ENCODE assay signal across 8 cellular contexts in the genomic region with DNA sequence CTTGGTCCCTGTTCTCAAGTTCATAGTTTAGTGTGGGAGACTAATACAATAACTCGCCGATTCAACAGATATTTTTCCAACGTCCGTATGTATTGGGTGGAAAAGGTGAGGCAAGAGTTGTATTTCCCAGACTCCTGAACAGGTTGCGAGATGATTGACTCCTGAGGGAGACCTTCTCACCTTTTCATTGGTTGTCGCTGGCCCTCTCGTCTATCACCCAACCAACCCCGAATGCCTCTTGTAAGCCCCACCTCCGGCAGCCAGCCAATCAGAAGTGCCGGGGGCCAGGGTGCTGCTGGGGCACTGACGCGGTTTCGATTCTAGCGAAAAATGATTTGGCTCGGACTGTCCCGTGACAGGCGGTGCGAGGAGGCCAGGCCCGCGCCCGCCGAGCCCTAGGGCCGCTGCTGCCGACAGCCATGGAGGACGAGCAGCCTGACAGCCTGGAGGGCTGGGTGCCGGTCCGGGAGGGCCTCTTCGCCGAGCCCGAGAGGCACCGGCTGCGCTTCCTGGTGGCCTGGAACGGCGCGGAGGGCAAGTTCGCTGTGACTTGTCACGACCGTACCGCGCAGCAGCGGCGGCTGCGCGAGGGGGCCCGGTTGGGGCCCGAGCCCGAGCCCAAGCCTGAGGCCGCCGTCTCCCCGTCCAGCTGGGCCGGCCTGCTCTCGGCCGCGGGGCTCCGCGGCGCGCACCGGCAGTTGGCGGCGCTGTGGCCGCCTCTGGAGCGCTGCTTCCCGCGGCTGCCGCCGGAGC. TPM values are rescaled to one million over a fixed set of nuclear protein-coding genes. Genes with fewer than 3 reads are reported as not detected.
DNase-seq lines count a peak whose midpoint lies in the region; ATAC-seq and TF ChIP-seq lines count a peak whose summit lies in the region.

A gene with protein sequence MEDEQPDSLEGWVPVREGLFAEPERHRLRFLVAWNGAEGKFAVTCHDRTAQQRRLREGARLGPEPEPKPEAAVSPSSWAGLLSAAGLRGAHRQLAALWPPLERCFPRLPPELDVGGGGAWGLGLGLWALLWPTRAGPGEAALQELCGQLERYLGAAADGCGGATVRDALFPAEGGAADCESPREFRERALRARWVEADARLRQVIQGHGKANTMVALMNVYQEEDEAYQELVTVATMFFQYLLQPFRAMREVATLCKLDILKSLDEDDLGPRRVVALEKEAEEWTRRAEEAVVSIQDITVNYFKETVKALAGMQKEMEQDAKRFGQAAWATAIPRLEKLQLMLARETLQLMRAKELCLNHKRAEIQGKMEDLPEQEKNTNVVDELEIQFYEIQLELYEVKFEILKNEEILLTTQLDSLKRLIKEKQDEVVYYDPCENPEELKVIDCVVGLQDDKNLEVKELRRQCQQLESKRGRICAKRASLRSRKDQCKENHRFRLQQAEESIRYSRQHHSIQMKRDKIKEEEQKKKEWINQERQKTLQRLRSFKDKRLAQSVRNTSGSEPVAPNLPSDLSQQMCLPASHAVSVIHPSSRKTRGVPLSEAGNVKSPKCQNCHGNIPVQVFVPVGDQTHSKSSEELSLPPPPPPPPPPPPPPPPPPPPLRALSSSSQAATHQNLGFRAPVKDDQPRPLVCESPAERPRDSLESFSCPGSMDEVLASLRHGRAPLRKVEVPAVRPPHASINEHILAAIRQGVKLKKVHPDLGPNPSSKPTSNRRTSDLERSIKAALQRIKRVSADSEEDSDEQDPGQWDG (plus strand): TSS at position 321 of the 753 bp plus-strand sequence. CDS start 99 bp downstream, at position 420.

- no CpG with 5 or more reads among the region's 67 CpGs for WGBS in trophoblast cell (ENCODE audit: extremely low coverage, insufficient coverage, insufficient read length)

- peak within 1 kb of the TSS; percentile 2 for H4K12ac ChIP-seq in trophoblast cell (ENCODE audit: low read depth, low read length)

- peak within 1 kb of the TSS; percentile 65 for H3K14ac ChIP-seq in trophoblast cell (ENCODE audit: low read length)

- peak within 1 kb of the TSS; percentile 76 for H3K4me2 ChIP-seq in trophoblast cell (ENCODE audit: low read length)

- peak within 1 kb of the TSS; percentile 95 for H3K4me3 Mint-ChIP-seq in type B pancreatic cell

- no peak within 1 kb of the TSS for H2BK12ac ChIP-seq in trophoblast cell (ENCODE audit: low read length)

- H4K8ac ChIP-seq in trophoblast cell (ENCODE audit: low read depth, low read length), result peak within 1 kb of the TSS; percentile 43

- no peaks in the 10 kb centered on the region for H3K9me3 ChIP-seq in adipocyte (ENCODE audit: control insufficient read depth, low read length)
- no peaks in the 10 kb centered on the region for H3K9me3 ChIP-seq in trophoblast cell (ENCODE audit: insufficient read depth, low read depth, low read length)

- peaks cover 4% of the 10 kb centered on the region for H3K79me2 ChIP-seq in trophoblast cell (ENCODE audit: control insufficient read depth, insufficient read depth, low read length, poor library complexity)

- peak within 1 kb of the TSS; percentile 77 for H2BK5ac ChIP-seq in trophoblast cell (ENCODE audit: low read depth, low read length, poor library complexity)

- H3K36me3 ChIP-seq in adipocyte (ENCODE audit: control insufficient read depth, insufficient read depth, low read length, severe bottlenecking), result peaks cover 16% of the 10 kb centered on the region
- H3K36me3 ChIP-seq in trophoblast cell (ENCODE audit: control insufficient read depth in 1 of 2, insufficient read depth in 2 of 2, low read length in 2 of 2), result peaks cover 5 to 6% of the 10 kb centered on the region in 2 experiments

- H3K4me1 ChIP-seq in adipocyte (ENCODE audit: control insufficient read depth, insufficient read depth, low read length), result peaks cover 21% of the 10 kb centered on the region
- no peaks in the 10 kb centered on the region for H3K4me1 ChIP-seq in trophoblast cell (ENCODE audit: control insufficient read depth in 1 of 2, insufficient read depth in 2 of 2, low read length in 2 of 2)

- DNase-seq in NCI-H1417 (lab: John Stamatoyannopoulos, UW), result peak; percentile 93 to 99 (median 97)
- DNase-seq in SW 1271 (lab: John Stamatoyannopoulos, UW), result peak; percentile 98 to 99
- DNase-seq in adipocyte (ENCODE audit: low read depth), result peak; percentile 100
- DNase-seq in cardiac septum (ENCODE audit: low spot score), result peak; percentile 99
- DNase-seq in trophoblast cell, result peak; percentile 98 to 99
- DNase-seq in type B pancreatic cell (ENCODE audit: extremely low spot score, unreplicated experiment), result peak; percentile 96

- no peak within 1 kb of the TSS for H3K23ac ChIP-seq in trophoblast cell (ENCODE audit: low read length)

- H3K27ac Mint-ChIP-seq in type B pancreatic cell, result peak within 1 kb of the TSS; percentile 97

- H3K9ac ChIP-seq in adipocyte (ENCODE audit: low read length) (peak within 1 kb of the TSS; percentile 94), trophoblast cell (ENCODE audit: low read length) (peak within 1 kb of the TSS; percentile 95)

- peaks cover 30% of the 10 kb centered on the region for H3K4me1 Mint-ChIP-seq in type B pancreatic cell (ENCODE audit: unreplicated experiment)

- peak within 1 kb of the TSS; percentile 6 for H2AFZ ChIP-seq in trophoblast cell (ENCODE audit: insufficient read depth, low read length, poor library complexity)

- intact Hi-C loops in cardiac septum (cut with DNase I), result loop anchor here (5.0 kb wide), 1 partner anchor 258 kb away; the partner anchor contains the start of gene BTBD1

- peak within 1 kb of the TSS; percentile 82 for H4K91ac ChIP-seq in trophoblast cell (ENCODE audit: low read depth, low read length)

- ATAC-seq in HG02763 (IDR thresholded peaks at IDR 0.05; ENCODE audit: unreplicated experiment), result peak; percentile 85

- H3K27me3 Mint-ChIP-seq in type B pancreatic cell, result no peaks in the 10 kb centered on the region

- H3K4me3 ChIP-seq in adipocyte (ENCODE audit: low read length) (peak within 1 kb of the TSS; percentile 90), trophoblast cell (ENCODE audit: low read depth, low read length) (peak within 1 kb of the TSS; percentile 100)

- no peaks in the 10 kb centered on the region for H3K27me3 ChIP-seq in adipocyte (replicated peaks; ENCODE audit: control insufficient read depth, insufficient read depth, low read length)
- H3K27me3 ChIP-seq in trophoblast cell (ENCODE audit: insufficient read depth, low read length), result no peaks in the 10 kb centered on the region

- no peaks in the 10 kb centered on the region for H3K9me3 Mint-ChIP-seq in type B pancreatic cell

- no peak within 1 kb of the TSS for H2AK5ac ChIP-seq in trophoblast cell (ENCODE audit: low read length)

- peak within 1 kb of the TSS; percentile 92 for H3K27ac ChIP-seq in trophoblast cell (ENCODE audit: low read depth, low read length)

- peak within 1 kb of the TSS; percentile 5 for H2BK120ac ChIP-seq in trophoblast cell (ENCODE audit: insufficient read depth, low read length, poor library complexity)

- H3K79me1 ChIP-seq in trophoblast cell (ENCODE audit: low read length), result peaks cover 9% of the 10 kb centered on the region

- H3K4ac ChIP-seq in trophoblast cell (ENCODE audit: low read depth, low read length), result peak within 1 kb of the TSS; percentile 13

- peak within 1 kb of the TSS; percentile 64 for H3K18ac ChIP-seq in trophoblast cell (ENCODE audit: low read length)

- TF ChIP-seq CTCF in GM12874 (IDR thresholded peaks at IDR 0.05; ENCODE audit: insufficient read depth, low read depth, low read length), result 0 out of 2 replicates have a peak, but pooled peaks have one; percentile 25
- no peak for TF ChIP-seq CTCF in type B pancreatic cell (conservative IDR thresholded peaks at IDR 0.05)

- peaks cover 8% of the 10 kb centered on the region for H3K36me3 Mint-ChIP-seq in type B pancreatic cell

RNA-seq across cellular contexts. Expression of the gene that starts here (rescaled TPM):
- 7.2 TPM for total RNA-seq in cardiac septum
- polyA plus RNA-seq in trophoblast cell (2013), result 4.5 and 4.9 TPM in 2 replicates
- 9.0 and 10.9 TPM in 2 replicates for total RNA-seq in type B pancreatic cell (ENCODE audit: low replicate concordance)

Comparison
In these comparisons a context has a peak if more than half of its experiments do, and no peak if none do; other contexts are left out.
1. Peak in every context shown above with its lines: DNase-seq, ATAC-seq, H3K4me3 ChIP-seq and H3K27ac ChIP-seq.